1 cellular context compared by ENCODE assay signal in the genomic region with DNA sequence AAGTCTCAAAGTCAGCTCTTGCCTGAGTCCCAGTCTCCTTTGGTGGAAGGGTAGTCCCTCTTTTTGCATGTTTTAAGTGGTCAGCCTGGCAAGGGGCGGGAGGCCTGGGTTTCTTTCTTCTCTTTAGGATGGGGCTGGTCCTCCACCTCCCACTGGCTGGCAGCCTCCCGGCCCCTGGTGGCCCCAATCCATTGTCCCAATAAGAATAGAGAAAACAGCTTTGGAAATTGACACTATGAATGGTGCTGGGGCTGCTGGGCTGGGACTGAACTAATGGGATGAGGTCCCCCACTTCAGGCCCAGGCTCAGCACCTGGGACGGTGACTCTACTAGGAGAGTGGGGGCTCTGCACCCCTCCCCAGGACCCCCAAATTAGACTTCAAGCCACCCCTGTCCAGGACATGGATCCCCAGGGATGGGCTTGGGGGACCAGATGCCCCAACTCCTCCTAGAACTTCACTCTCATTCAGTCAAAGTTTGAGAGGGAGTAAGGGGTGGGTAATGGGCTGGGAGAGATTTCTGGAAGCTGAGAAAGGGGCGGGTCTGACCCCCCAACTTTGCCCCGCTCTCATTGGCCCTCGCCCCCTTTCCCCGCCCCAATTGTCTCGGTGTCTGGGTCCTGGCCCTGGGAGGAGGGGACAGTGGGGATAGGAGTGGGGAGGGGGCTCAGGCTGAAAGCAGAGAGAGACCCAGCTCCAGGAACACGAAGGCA.
TF ChIP-seq lines count a peak whose summit lies in the region.

No MANE protein-coding gene starts in this region.

TF ChIP-seq in H1, 55 proteins besides CTCF, POLR2A, EP300 and RAD21:
- TF ChIP-seq RNF2 (IDR thresholded peaks at IDR 0.05; ENCODE audit: borderline replicate concordance, low read depth, low read length, missing control alignments, poor library complexity, severe bottlenecking) (no peak), RBBP5 (IDR thresholded peaks at IDR 0.05; ENCODE audit: borderline replicate concordance, low read depth, low read length) (no peak), HDAC6 (IDR thresholded peaks at IDR 0.05; ENCODE audit: low read depth, low read length) (no peak), RXRA (IDR thresholded peaks at IDR 0.05; ENCODE audit: insufficient read depth, low read depth, low read length) (no peak), POLR2AphosphoS5 (IDR thresholded peaks at IDR 0.05; ENCODE audit: low read depth, low read length) (no peak), CBX8 (IDR thresholded peaks at IDR 0.05; ENCODE audit: borderline replicate concordance, low read depth, low read length) (no peak), CBX5 (IDR thresholded peaks at IDR 0.05; ENCODE audit: low read depth, low read length) (no peak), GABPA (IDR thresholded peaks at IDR 0.05; ENCODE audit: borderline replicate concordance, insufficient read depth, low read length) (no peak), PHF8 (conservative IDR thresholded peaks at IDR 0.05; ENCODE audit: low read depth, low read length) (no peak), KDM4A (IDR thresholded peaks at IDR 0.05; ENCODE audit: low read depth, low read length, severe bottlenecking) (no peak)
